ENCODE assay signal across 11 cellular contexts in the genomic region with DNA sequence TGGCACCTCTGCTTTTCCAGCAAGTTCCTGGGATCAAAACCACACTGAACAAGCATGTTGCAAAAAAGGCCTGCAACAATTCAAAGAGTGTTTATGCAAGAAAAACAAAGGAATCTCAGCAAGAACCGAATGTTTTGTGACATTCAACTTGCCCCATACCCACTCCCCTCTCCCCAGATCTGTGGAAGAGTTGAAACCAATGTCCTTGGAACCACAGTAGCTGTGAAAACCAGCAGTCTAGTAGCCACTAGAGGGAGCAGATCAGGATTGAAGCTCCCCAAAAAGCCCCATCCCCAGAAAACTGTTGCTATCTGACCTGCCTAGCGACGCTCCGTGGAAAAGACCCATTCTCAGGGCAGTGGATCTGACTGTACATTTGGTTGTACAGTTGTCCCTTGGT. TPM values are rescaled to one million over a fixed set of nuclear protein-coding genes. Genes with fewer than 3 reads are reported as not detected.
DNase-seq lines count a peak whose midpoint lies in the region; ATAC-seq and TF ChIP-seq lines count a peak whose summit lies in the region.
"Had no signal": no experiment of that assay in that cellular context is flagged by ENCODE, and none has a peak within 500 bp of the region (broad histone marks: within the 10 kb centered on the region; RNA-seq: fewer than 3 reads in every experiment).

No MANE protein-coding gene starts in this region.

- no peak overlapping the region for H2BK12ac ChIP-seq in mesenchymal stem cell (ENCODE audit: low read length in 2 of 2)

- in situ Hi-C loops in brain microvascular endothelial cell (cut with HindIII; ENCODE audit: low pct_ligation_motif_present, low sequenced_read_pairs): no loop called here

- no peak overlapping the region for H3K9ac ChIP-seq in mesenchymal stem cell (ENCODE audit: low read length)

- H3K36me3 Mint-ChIP-seq in Calu3 (ENCODE audit: insufficient read depth, unreplicated experiment): peaks cover 13% of the 10 kb centered on the region
- peaks cover 14% of the 10 kb centered on the region for H3K36me3 Mint-ChIP-seq in activated CD4-positive, alpha-beta T cell treated with anti-CD3 and anti-CD28 coated beads for 36 hours (ENCODE audit: low read depth)

- no peak overlapping the region for H3K4me2 ChIP-seq in mesenchymal stem cell (ENCODE audit: low read length, poor library complexity, severe bottlenecking)

- BruUV-seq in Calu3 (replicated peaks; lab: Mats Ljungman, UMichigan): no TSS peak

- H3K27me3 ChIP-seq in brain microvascular endothelial cell (replicated peaks) (no peaks in the 10 kb centered on the region), mesenchymal stem cell (ENCODE audit: control insufficient read depth in 1 of 2, insufficient read depth in 1 of 2, low read length in 2 of 2) (no peaks in the 10 kb centered on the region)

- no peak overlapping the region for H3K18ac ChIP-seq in mesenchymal stem cell (ENCODE audit: low read depth in 1 of 2, low read length in 2 of 2)

- no peak overlapping the region for H3K27ac ChIP-seq in brain microvascular endothelial cell
- no peak overlapping the region for H3K27ac ChIP-seq in mesenchymal stem cell (ENCODE audit: low read length, poor library complexity, severe bottlenecking)

- TF ChIP-seq CTCF in Calu3 (IDR thresholded peaks at IDR 0.05; ENCODE audit: unreplicated experiment) (peak; percentile 41), brain microvascular endothelial cell (IDR thresholded peaks at IDR 0.05; ENCODE audit: low read depth, low read length, missing control alignments) (peak; percentile 74)

- H3K14ac ChIP-seq in mesenchymal stem cell (ENCODE audit: low read length in 2 of 2): no peak overlapping the region

- no peak overlapping the region for H3K27ac Mint-ChIP-seq in Calu3 (ENCODE audit: unreplicated experiment)
- no peak overlapping the region for H3K27ac Mint-ChIP-seq in activated CD4-positive, alpha-beta T cell treated with anti-CD3 and anti-CD28 coated beads for 36 hours
- H3K27ac Mint-ChIP-seq: activated CD4-positive, alpha-beta T cell treated with anti-CD3 and anti-CD28 coated beads, Interleukin-2, amount 10 ng/mL, durations not matched to agents 24 days and 14 days had no signal

- H4K91ac ChIP-seq in mesenchymal stem cell (ENCODE audit: low read length): no peak overlapping the region

- no peaks in the 10 kb centered on the region for H3K9me3 Mint-ChIP-seq in Calu3 (ENCODE audit: low read depth, unreplicated experiment)
- H3K9me3 Mint-ChIP-seq in activated CD4-positive, alpha-beta T cell treated with anti-CD3 and anti-CD28 coated beads for 36 hours (ENCODE audit: low read depth): no peaks in the 10 kb centered on the region
- H3K9me3 Mint-ChIP-seq: activated CD4-positive, alpha-beta T cell treated with anti-CD3 and anti-CD28 coated beads, Interleukin-2, amount 10 ng/mL, durations not matched to agents 24 days and 14 days had no signal

- H4K8ac ChIP-seq in mesenchymal stem cell (ENCODE audit: low read length): no peak overlapping the region

- peaks cover 6% of the 10 kb centered on the region for H3K79me1 ChIP-seq in mesenchymal stem cell (replicated peaks; ENCODE audit: low read length, poor library complexity, severe bottlenecking)

- DNase-seq in Calu3 (no peak), HT-29 (ENCODE audit: low spot score) (peak; percentile 37), brain microvascular endothelial cell (peak; percentile 5), mesenchymal stem cell (peak; percentile 36), A172 (ENCODE audit: low spot score) (no peak), HPDE6-E6E7 (ENCODE audit: extremely low spot score) (no peak), NCI-H1105 treated with DMSO at 0.1 percent for 48 hours (lab: John Stamatoyannopoulos, UW) (no peak)
- no peak for DNase-seq in activated CD4-positive, alpha-beta T cell treated with anti-CD3 and anti-CD28 coated beads for 36 hours
- DNase-seq: activated CD4-positive, alpha-beta T cell treated with anti-CD3 and anti-CD28 coated beads, Interleukin-2, amount 10 ng/mL, durations not matched to agents 24 days and 14 days; cerebellar nuclear complex; NCI-H226 had no signal

- intact Hi-C loops in Calu3 (cut with micrococcal nuclease; ENCODE audit: unreplicated experiment): no loop called here
- intact Hi-C loops in activated CD4-positive, alpha-beta T cell treated with anti-CD3 and anti-CD28 coated beads for 36 hours (cut with DNase I, micrococcal nuclease): loop anchor here in 1 of 2 experiments (10.0 kb wide), 1 partner anchor 210 kb away; no protein-coding TSS in a partner anchor

- no peaks in the 10 kb centered on the region for H3K36me3 ChIP-seq in brain microvascular endothelial cell (replicated peaks)
- H3K36me3 ChIP-seq in mesenchymal stem cell (ENCODE audit: control insufficient read depth in 1 of 2, insufficient read depth in 2 of 2, low read depth in 1 of 2, low read length in 2 of 2): peaks cover 11 to 27% of the 10 kb centered on the region in 2 experiments

- CTCF ChIA-PET in Calu3 (lab: Charles Lee): interaction anchor here (0.6 to 1.6 kb wide), 7 partner anchors 14 to 85 kb away, joined by 3 to 8 read pairs (median 3); no protein-coding TSS in a partner anchor
- CTCF ChIA-PET in activated CD4-positive, alpha-beta T cell treated with anti-CD3 and anti-CD28 coated beads for 36 hours (lab: Charles Lee): interaction anchor here (0.6 to 1.2 kb wide), 4 partner anchors 15 to 207 kb away, joined by 3 to 4 read pairs (median 3); no protein-coding TSS in a partner anchor

- H3K4me3 ChIP-seq in brain microvascular endothelial cell (ENCODE audit: low read depth, low read length): no peak overlapping the region
- H3K4me3 ChIP-seq in mesenchymal stem cell (ENCODE audit: insufficient read depth in 1 of 2, low read depth in 1 of 2, low read length in 2 of 2): no peak overlapping the region

- H2BK5ac ChIP-seq in mesenchymal stem cell (ENCODE audit: low read depth, low read length, poor library complexity, severe bottlenecking): no peak overlapping the region

- POLR2A ChIA-PET in activated CD4-positive, alpha-beta T cell treated with anti-CD3 and anti-CD28 coated beads for 36 hours (lab: Charles Lee): no interaction called here

- H2BK15ac ChIP-seq in mesenchymal stem cell (ENCODE audit: low read depth, poor library complexity, severe bottlenecking): no peak overlapping the region

- ATAC-seq in activated CD4-positive, alpha-beta T cell treated with anti-CD3 and anti-CD28 coated beads for 36 hours: no peak

- no peak overlapping the region for H2AK5ac ChIP-seq in mesenchymal stem cell (ENCODE audit: low read length, severe bottlenecking)

- H3K23ac ChIP-seq in mesenchymal stem cell (ENCODE audit: low read length in 2 of 2): no peak overlapping the region

- H3K4ac ChIP-seq in mesenchymal stem cell (ENCODE audit: low read depth in 1 of 2, low read length in 2 of 2): no peak overlapping the region

- no peaks in the 10 kb centered on the region for H3K27me3 Mint-ChIP-seq in Calu3 (ENCODE audit: unreplicated experiment)
- H3K27me3 Mint-ChIP-seq in activated CD4-positive, alpha-beta T cell treated with anti-CD3 and anti-CD28 coated beads for 36 hours: no peaks in the 10 kb centered on the region
- H3K27me3 Mint-ChIP-seq: activated CD4-positive, alpha-beta T cell treated with anti-CD3 and anti-CD28 coated beads, Interleukin-2, amount 10 ng/mL, durations not matched to agents 24 days and 14 days had no signal

- H3K4me1 ChIP-seq in mesenchymal stem cell (ENCODE audit: control insufficient read depth, insufficient read depth, low read depth, low read length): no peaks in the 10 kb centered on the region

- H2AFZ ChIP-seq in mesenchymal stem cell (ENCODE audit: low read depth, low read length): no peak overlapping the region

- H3K4me1 Mint-ChIP-seq in Calu3 (ENCODE audit: low read depth, unreplicated experiment): peaks cover 22% of the 10 kb centered on the region
- no peaks in the 10 kb centered on the region for H3K4me1 Mint-ChIP-seq in activated CD4-positive, alpha-beta T cell treated with anti-CD3 and anti-CD28 coated beads for 36 hours
- H3K4me1 Mint-ChIP-seq: activated CD4-positive, alpha-beta T cell treated with anti-CD3 and anti-CD28 coated beads, Interleukin-2, amount 10 ng/mL, durations not matched to agents 24 days and 14 days had no signal

- WGBS in mesenchymal stem cell: 84% methylated on average over 4 of the region's 4 CpGs

- no peak overlapping the region for H2BK120ac ChIP-seq in mesenchymal stem cell (ENCODE audit: low read depth, low read length)

- H3K9me3 ChIP-seq in mesenchymal stem cell (ENCODE audit: control insufficient read depth, low read length): no peaks in the 10 kb centered on the region

- no peak overlapping the region for H3K4me3 Mint-ChIP-seq in Calu3 (ENCODE audit: low read depth, unreplicated experiment)
- no peak overlapping the region for H3K4me3 Mint-ChIP-seq in activated CD4-positive, alpha-beta T cell treated with anti-CD3 and anti-CD28 coated beads for 36 hours
- H3K4me3 Mint-ChIP-seq: activated CD4-positive, alpha-beta T cell treated with anti-CD3 and anti-CD28 coated beads, Interleukin-2, amount 10 ng/mL, durations not matched to agents 24 days and 14 days had no signal

RNA-seq across cellular contexts. Expression of gene PRKAB1, which starts 27.1 kb away (rescaled TPM):
- total RNA-seq in Calu3 (2022): 73.5 and 82.7 TPM in 2 replicates
- 17.4 and 30.6 TPM in 2 replicates for total RNA-seq in HT-29 (2014; rRNA removed; shearing (Covaris generic))
- polyA plus RNA-seq in mesenchymal stem cell (2013, experiment 1 of 2): 23.6 TPM
- polyA plus RNA-seq in mesenchymal stem cell (2013, experiment 2 of 2): 28.1 TPM
- 5.4 and 9.2 TPM in 2 replicates for total RNA-seq in A172 (2014; rRNA removed; shearing (Covaris generic))
- 10 to 100 TPM; 18.0 to 21.7 TPM for total RNA-seq in activated CD4-positive, alpha-beta T cell treated with anti-CD3 and anti-CD28 coated beads for 36 hours

Comparison
In these comparisons a context has a peak if more than half of its experiments do, and no peak if none do; other contexts are left out.
1. DNase-seq: peak in HT-29 (single experiment), brain microvascular endothelial cell (single experiment) and mesenchymal stem cell (single experiment); none in Calu3 (single experiment), A172 (single experiment), HPDE6-E6E7 (single experiment), NCI-H1105 treated with DMSO at 0.1 percent for 48 hours (single experiment) and activated CD4-positive, alpha-beta T cell treated with anti-CD3 and anti-CD28 coated beads for 36 hours (single experiment).